ENCODE assay signal across 1 cellular context in genomic region chr1:220786337-220787068, GRCh38.
A peak's percentile ranks its signal among the peaks of the same experiment; 100 is the strongest.
TF ChIP-seq lines count a peak whose summit lies in the region.

Gene MTARC1, plus strand, starts transcription at chr1:220786913. Its CDS starts 32 bp downstream, at chr1:220786945.

TF ChIP-seq in HepG2, 621 proteins besides CTCF, POLR2A, EP300 and RAD21 (continued from another document and continues in another):
- TF ChIP-seq THAP9 (CRISPR knock-in tag; IDR thresholded peaks at IDR 0.05; ENCODE audit: borderline replicate concordance) (peak; percentile 61), ZNF264 (CRISPR knock-in tag; IDR thresholded peaks at IDR 0.05) (peak; percentile 47), ARNT2 (CRISPR knock-in tag; IDR thresholded peaks at IDR 0.05; ENCODE audit: low read depth) (no peak; the same call in none of the 2 replicates), KMT2A (CRISPR knock-in tag; IDR thresholded peaks at IDR 0.05) (peak; percentile 75; the same call in 1 of the 2 replicates), ZIK1 (CRISPR knock-in tag; IDR thresholded peaks at IDR 0.05; ENCODE audit: borderline replicate concordance, low read depth) (no peak), ZNF687 (CRISPR knock-in tag; IDR thresholded peaks at IDR 0.05) (peak; percentile 83), FOXC1 (CRISPR knock-in tag; IDR thresholded peaks at IDR 0.05; ENCODE audit: borderline replicate concordance) (peak; percentile 58), ISX (CRISPR knock-in tag; conservative IDR thresholded peaks at IDR 0.05) (no peak), ATAD3A (CRISPR knock-in tag; IDR thresholded peaks at IDR 0.05) (no peak), GATAD1 (CRISPR knock-in tag; IDR thresholded peaks at IDR 0.05) (no peak), ZBTB40 (IDR thresholded peaks at IDR 0.05) (no peak), ZBTB40 (CRISPR knock-in tag; IDR thresholded peaks at IDR 0.05) (no peak; the same call in 1 of the 2 replicates), ZNF224 (CRISPR knock-in tag; IDR thresholded peaks at IDR 0.05) (no peak), ZFY (CRISPR knock-in tag; IDR thresholded peaks at IDR 0.05) (peak; percentile 93), ZNF280B (CRISPR knock-in tag; IDR thresholded peaks at IDR 0.05; ENCODE audit: borderline replicate concordance) (peak; percentile 4; the same call in 1 of the 2 replicates), ZMYM3 (CRISPR knock-in tag; IDR thresholded peaks at IDR 0.05) (no peak), ZBTB4 (CRISPR knock-in tag; IDR thresholded peaks at IDR 0.05; ENCODE audit: borderline replicate concordance) (peak; percentile 78; the same call in 1 of the 2 replicates), SP140L (CRISPR knock-in tag; IDR thresholded peaks at IDR 0.05; ENCODE audit: borderline replicate concordance) (0 out of 2 replicates have a peak, but pooled peaks have one; percentile 49), ZNF354B (CRISPR knock-in tag; IDR thresholded peaks at IDR 0.05) (no peak), TRIM22 (IDR thresholded peaks at IDR 0.05) (no peak), KDM6A (CRISPR knock-in tag; IDR thresholded peaks at IDR 0.05; ENCODE audit: low read depth) (0 out of 2 replicates have a peak, but pooled peaks have one; percentile 9), ETV5 (CRISPR knock-in tag; IDR thresholded peaks at IDR 0.05; ENCODE audit: borderline replicate concordance) (peak; percentile 11; the same call in 1 of the 2 replicates), SAFB2 (CRISPR knock-in tag; IDR thresholded peaks at IDR 0.05; ENCODE audit: borderline replicate concordance, low read depth) (peak; percentile 58; the same call in 1 of the 2 replicates), ZNF766 (CRISPR knock-in tag; IDR thresholded peaks at IDR 0.05; ENCODE audit: borderline replicate concordance) (no peak), GLI4 (CRISPR knock-in tag; IDR thresholded peaks at IDR 0.05; ENCODE audit: borderline replicate concordance) (peak; percentile 26; the same call in 1 of the 2 replicates)
